22 cellular contexts compared by ENCODE assay signal in the genomic region with DNA sequence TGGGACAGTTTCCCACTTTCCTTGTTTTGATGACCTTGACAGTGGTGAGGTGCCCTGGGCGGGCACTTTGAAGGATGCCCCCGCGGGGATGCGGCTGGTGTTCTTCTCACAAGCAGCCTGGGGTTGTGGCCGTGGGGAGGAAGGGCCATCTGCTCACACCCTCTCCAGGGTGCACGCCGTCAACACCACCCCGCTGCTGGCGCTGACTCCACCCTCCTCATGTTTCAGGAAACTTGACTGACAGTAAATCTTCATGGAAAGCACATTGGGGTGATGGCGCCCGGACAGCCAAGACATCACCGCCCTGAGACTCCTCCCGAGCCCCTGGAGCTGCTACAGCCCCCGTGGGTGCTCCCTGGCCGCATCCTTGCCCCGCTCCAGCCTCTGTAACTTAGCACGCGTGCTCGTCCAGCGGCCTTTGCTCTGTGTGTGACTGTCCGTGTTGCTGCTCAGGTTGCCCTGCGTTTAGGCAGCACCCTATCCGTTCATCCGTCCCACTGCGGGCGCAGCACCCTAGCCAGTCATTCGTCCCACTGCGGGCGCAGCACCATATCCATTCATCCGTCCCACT.
DNase-seq lines count a peak whose midpoint lies in the region; ATAC-seq, FAIRE-seq and TF ChIP-seq lines count a peak whose summit lies in the region.
"Had no signal": no experiment of that assay in that cellular context is flagged by ENCODE, and none has a peak within 500 bp of the region (broad histone marks: within the 10 kb centered on the region; RNA-seq: fewer than 3 reads in every experiment).

No MANE protein-coding gene starts in this region.

- H3K9me3 ChIP-seq in kidney (ENCODE audit: control insufficient read depth in 1 of 2, low read length in 2 of 2) (no peaks in the 10 kb centered on the region), WERI-Rb-1 (ENCODE audit: severe bottlenecking) (no peaks in the 10 kb centered on the region)
- H3K9me3 ChIP-seq: body of pancreas, SJSA1, vagina had no signal

- no peak overlapping the region for H3K9ac ChIP-seq in kidney (ENCODE audit: low read length in 2 of 2)

- H3K4me3 ChIP-seq in kidney (ENCODE audit: low read length in 2 of 2): no peak overlapping the region
- no peak overlapping the region for H3K4me3 ChIP-seq in WERI-Rb-1 (ENCODE audit: low read depth, low read length)
- H3K4me3 ChIP-seq: body of pancreas, PC-9, SJSA1, vagina had no signal

- H3K27me3 ChIP-seq in WERI-Rb-1 (ENCODE audit: insufficient read depth, low read depth, severe bottlenecking): no peaks in the 10 kb centered on the region
- H3K27me3 ChIP-seq: body of pancreas, SJSA1, vagina had no signal

- no peaks in the 10 kb centered on the region for H3K4me1 ChIP-seq in kidney (ENCODE audit: control insufficient read depth in 1 of 2, insufficient read depth in 1 of 2, low read depth in 1 of 2, low read length in 2 of 2)
- H3K4me1 ChIP-seq: body of pancreas, SJSA1 had no signal

- DNase-seq in NCI-H1417 (lab: John Stamatoyannopoulos, UW): peak in 2 of 3 experiments; percentile 33 to 66
- DNase-seq in NCI-H1417 treated with DMSO at 0.1 percent for 48 hours (lab: John Stamatoyannopoulos, UW): no peak
- peak; percentile 7 for DNase-seq in AG20443 (ENCODE audit: low spot score)
- peak; percentile 83 for DNase-seq in NCI-H2171 treated with DMSO at 0.1 percent for 48 hours (lab: John Stamatoyannopoulos, UW)
- peak; percentile 65 for DNase-seq in kidney
- no peak for DNase-seq in WERI-Rb-1
- DNase-seq: 8988T; activated CD4-positive, CD25-positive, alpha-beta regulatory T cell; activated naive CD8-positive, alpha-beta T cell treated with anti-CD3 and anti-CD28 coated beads, Interleukin-2, amount 50 U/mL, for 24 hours; body of pancreas; Calu3; HFFc6; Kasumi-1; NCI-H774; PC-9; substantia nigra had no signal

- H3K27ac ChIP-seq in kidney (ENCODE audit: low read depth in 2 of 2, low read length in 2 of 2): no peak overlapping the region
- no peak overlapping the region for H3K27ac ChIP-seq in WERI-Rb-1
- H3K27ac ChIP-seq: body of pancreas, PC-9, SJSA1, vagina had no signal

- intact Hi-C loops in kidney (cut with DNase I): no loop called here

- FAIRE-seq in kidney (lab: Jason Lieb, UNC): no peak
- FAIRE-seq: GM18507 had no signal

- TF ChIP-seq CTCF in kidney (IDR thresholded peaks at IDR 0.05; ENCODE audit: borderline replicate concordance, extremely low read depth, insufficient read depth) (no peak), WERI-Rb-1 (IDR thresholded peaks at IDR 0.05; ENCODE audit: low read depth, low read length) (no peak)

- no peak for ATAC-seq in GM21526 (IDR thresholded peaks at IDR 0.05; ENCODE audit: low FRiP score, unreplicated experiment)
- no peak for ATAC-seq in esophagus mucosa
- ATAC-seq: activated naive CD8-positive, alpha-beta T cell treated with anti-CD3 and anti-CD28 coated beads, Interleukin-2, amount 50 U/mL, for 24 hours; body of pancreas; right cardiac atrium had no signal

- H3K36me3 ChIP-seq in kidney (ENCODE audit: control insufficient read depth in 1 of 2, insufficient read depth in 2 of 2, low read length in 2 of 2) (no peaks in the 10 kb centered on the region), WERI-Rb-1 (no peaks in the 10 kb centered on the region)
- H3K36me3 ChIP-seq: SJSA1, vagina had no signal

Comparison
In these comparisons a context has a peak if more than half of its experiments do, and no peak if none do; other contexts are left out.
1. DNase-seq: peak in NCI-H1417 (2 of 3), AG20443 (single experiment), NCI-H2171 treated with DMSO at 0.1 percent for 48 hours (single experiment) and kidney (single experiment); none in NCI-H1417 treated with DMSO at 0.1 percent for 48 hours (single experiment) and WERI-Rb-1 (single experiment).